In genomic region chr15:40040770-40041169, GRCh38 we compare ENCODE assay signal across 14 cellular contexts. TPM values are rescaled to one million over a fixed set of nuclear protein-coding genes. Genes with fewer than 3 reads are reported as not detected.
DNase-seq lines count a peak whose midpoint lies in the region; ATAC-seq and TF ChIP-seq lines count a peak whose summit lies in the region.
"Had no signal": no experiment of that assay in that cellular context is flagged by ENCODE, and none has a peak within 500 bp of the region (broad histone marks: within the 10 kb centered on the region; RNA-seq: fewer than 3 reads in every experiment).

No MANE protein-coding gene starts in this region.

- ATAC-seq in activated CD8-positive, alpha-beta memory T cell treated with anti-CD3 and anti-CD28 coated beads, Interleukin-2, amount 10 ng/mL, durations not matched to agents 7 days and 5 days, result no peak
- ATAC-seq in Panc1, result no peak
- ATAC-seq in effector memory CD8-positive, alpha-beta T cell (replicated peaks), result no peak
- ATAC-seq in HG03469 (IDR thresholded peaks at IDR 0.05; ENCODE audit: unreplicated experiment), result no peak

- H3K36me3 Mint-ChIP-seq in activated CD8-positive, alpha-beta memory T cell treated with anti-CD3 and anti-CD28 coated beads, Interleukin-2, amount 10 ng/mL, durations not matched to agents 7 days and 5 days, result peaks cover 28% of the 10 kb centered on the region
- peaks cover 42% of the 10 kb centered on the region for H3K36me3 Mint-ChIP-seq in effector memory CD8-positive, alpha-beta T cell (ENCODE audit: insufficient read depth)

- H3K36me3 ChIP-seq in Panc1 (ENCODE audit: control insufficient read depth, insufficient read depth, low read length) (peaks cover 13% of the 10 kb centered on the region), sigmoid colon (peaks cover 7 to 18% (median 10%) of the 10 kb centered on the region in 4 donors)
- H3K36me3 ChIP-seq: ovary had no signal

- no peak for DNase-seq in activated CD8-positive, alpha-beta memory T cell treated with anti-CD3 and anti-CD28 coated beads, Interleukin-2, amount 10 ng/mL, durations not matched to agents 7 days and 5 days
- DNase-seq in activated CD8-positive, alpha-beta memory T cell treated with anti-CD3 and anti-CD28 coated beads, Interleukin-2, amount 50 U/mL, for 48 hours, result no peak
- DNase-seq in Panc1 (ENCODE audit: low read depth, low spot score), result no peak
- DNase-seq in effector memory CD8-positive, alpha-beta T cell, result no peak
- DNase-seq in sigmoid colon, result peak; percentile 41
- DNase-seq in T1000 (lab: John Stamatoyannopoulos, UW), result no peak
- DNase-seq in HPDE6-E6E7 (ENCODE audit: extremely low spot score), result no peak
- DNase-seq: amygdala, KG1, NCI-H146, NCI-H524, ovary had no signal

- H3K4me3 ChIP-seq in Panc1 (ENCODE audit: low read depth in 2 of 2, low read length in 2 of 2) (no peak overlapping the region), sigmoid colon (no peak overlapping the region)
- H3K4me3 ChIP-seq: ovary had no signal

- peak overlapping the region; percentile 77 for H3K27ac Mint-ChIP-seq in activated CD8-positive, alpha-beta memory T cell treated with anti-CD3 and anti-CD28 coated beads, Interleukin-2, amount 10 ng/mL, durations not matched to agents 7 days and 5 days
- peak overlapping the region; percentile 99 for H3K27ac Mint-ChIP-seq in effector memory CD8-positive, alpha-beta T cell

- CTCF ChIA-PET in activated CD8-positive, alpha-beta memory T cell treated with anti-CD3 and anti-CD28 coated beads, Interleukin-2, amount 10 ng/mL, durations not matched to agents 7 days and 5 days (lab: Charles Lee), result interaction anchor here (1.2 to 14.5 kb wide), 6 partner anchors 8 to 240 kb away, joined by 4 to 324 read pairs (median 8); partner anchors contain the start of gene BMF
- CTCF ChIA-PET in Panc1 (lab: Charles Lee), result interaction anchor here (0.5 kb wide), 1 partner anchor 120 kb away, joined by 3 read pairs; the partner anchor contains the start of gene BUB1B

- intact Hi-C loops in Panc1 (cut with micrococcal nuclease; ENCODE audit: unreplicated experiment), result loop anchor here (10.0 kb wide), 1 partner anchor 234 kb away; no protein-coding TSS in a partner anchor
- intact Hi-C loops in sigmoid colon (cut with DNase I), result no loop called here

- no TSS peak for BruUV-seq in Panc1 (replicated peaks; lab: Mats Ljungman, UMichigan)

- POLR2A ChIA-PET in Panc1 (lab: Charles Lee), result no interaction called here

- WGBS in sigmoid colon, 2 donors, result 88 to 90% methylated on average over 3 of the region's 3 CpGs

- H3K4me1 ChIP-seq in Panc1 (ENCODE audit: control insufficient read depth, insufficient read depth, low read length) (peaks cover 23% of the 10 kb centered on the region), sigmoid colon (peaks cover 0 to 41% (median 31%) of the 10 kb centered on the region in 4 donors)

- H3K4me3 Mint-ChIP-seq in activated CD8-positive, alpha-beta memory T cell treated with anti-CD3 and anti-CD28 coated beads, Interleukin-2, amount 10 ng/mL, durations not matched to agents 7 days and 5 days, result no peak overlapping the region
- H3K4me3 Mint-ChIP-seq in effector memory CD8-positive, alpha-beta T cell, result peak overlapping the region; percentile 99

- H3K27me3 ChIP-seq in Panc1 (ENCODE audit: control insufficient read depth, insufficient read depth, low read length) (no peaks in the 10 kb centered on the region), sigmoid colon (no peaks in the 10 kb centered on the region)
- H3K27me3 ChIP-seq: ovary had no signal

- TF ChIP-seq CTCF in Panc1 (IDR thresholded peaks at IDR 0.05), result no peak
- no peak for TF ChIP-seq CTCF in sigmoid colon (IDR thresholded peaks at IDR 0.05)

- TF ChIP-seq EP300 in sigmoid colon (IDR thresholded peaks at IDR 0.05), result no peak

- in situ Hi-C loops in Panc1 (cut with HindIII; ENCODE audit: low pct_unique_long_range_greater_than_20kb, low sequenced_read_pairs), result no loop called here

- H3K9me3 ChIP-seq in Panc1 (ENCODE audit: control insufficient read depth, insufficient read depth, low read depth, low read length) (no peaks in the 10 kb centered on the region), sigmoid colon (no peaks in the 10 kb centered on the region)
- H3K9me3 ChIP-seq: ovary had no signal

- TF ChIP-seq POLR2A in sigmoid colon (IDR thresholded peaks at IDR 0.05), result no peak

- H3K9me3 Mint-ChIP-seq in activated CD8-positive, alpha-beta memory T cell treated with anti-CD3 and anti-CD28 coated beads, Interleukin-2, amount 10 ng/mL, durations not matched to agents 7 days and 5 days (ENCODE audit: low read depth), result no peaks in the 10 kb centered on the region
- H3K9me3 Mint-ChIP-seq in effector memory CD8-positive, alpha-beta T cell, result no peaks in the 10 kb centered on the region
- H3K9me3 Mint-ChIP-seq: memory B cell had no signal

- peaks cover 59% of the 10 kb centered on the region for H3K4me1 Mint-ChIP-seq in activated CD8-positive, alpha-beta memory T cell treated with anti-CD3 and anti-CD28 coated beads, Interleukin-2, amount 10 ng/mL, durations not matched to agents 7 days and 5 days
- peaks cover 37 to 46% of the 10 kb centered on the region in 2 donors for H3K4me1 Mint-ChIP-seq in effector memory CD8-positive, alpha-beta T cell (ENCODE audit: low read depth in 2 of 2)

- H3K27ac ChIP-seq in Panc1 (ENCODE audit: low read length) (0 out of 2 replicates have a peak overlapping the region, but pooled peaks have one; percentile 5), sigmoid colon (peak overlapping the region in 1 of 4 donors; percentile 97)
- H3K27ac ChIP-seq: ovary had no signal

- no peaks in the 10 kb centered on the region for H3K27me3 Mint-ChIP-seq in activated CD8-positive, alpha-beta memory T cell treated with anti-CD3 and anti-CD28 coated beads, Interleukin-2, amount 10 ng/mL, durations not matched to agents 7 days and 5 days
- no peaks in the 10 kb centered on the region for H3K27me3 Mint-ChIP-seq in effector memory CD8-positive, alpha-beta T cell
- H3K27me3 Mint-ChIP-seq: memory B cell had no signal

RNA-seq across cellular contexts. Expression of gene SRP14, which starts 1.8 kb away (rescaled TPM):
- 100 to 1,000 TPM; 150 to 160 TPM for total RNA-seq in activated CD8-positive, alpha-beta memory T cell treated with anti-CD3 and anti-CD28 coated beads, Interleukin-2, amount 10 ng/mL, durations not matched to agents 7 days and 5 days
- total RNA-seq in Panc1 (2021; ENCODE audit: unreplicated experiment) (166 TPM), sigmoid colon (100 to 1,000 TPM; 307 to 378 (median 342) TPM)
- 372 TPM for polyA plus RNA-seq in Panc1 (2012; ENCODE audit: insufficient read length)
- 100 to 1,000 TPM; 304 to 467 (median 403) TPM for polyA plus RNA-seq in sigmoid colon
